10 cellular contexts compared by ENCODE assay signal in genomic region chr22:17707526-17707925, GRCh38.
DNase-seq lines count a peak whose midpoint lies in the region; ATAC-seq and TF ChIP-seq lines count a peak whose summit lies in the region.
"Had no signal": no experiment of that assay in that cellular context is flagged by ENCODE, and none has a peak within 500 bp of the region (broad histone marks: within the 10 kb centered on the region; RNA-seq: fewer than 3 reads in every experiment).

No MANE protein-coding gene starts in this region.

- peaks cover 2% of the 10 kb centered on the region for H3K36me3 Mint-ChIP-seq in chondrocyte (ENCODE audit: low read depth)

- DNase-seq in heart right ventricle, result no peak
- DNase-seq in Right ventricle myocardium inferior (ENCODE audit: missing footprints), result no peak
- no peak for DNase-seq in chondrocyte (ENCODE audit: low spot score)
- peak; percentile 39 for DNase-seq in medulla oblongata (ENCODE audit: extremely low spot score)
- DNase-seq in NCI-H1694 (lab: John Stamatoyannopoulos, UW), result no peak
- DNase-seq in SHP77 treated with DMSO at 0.1 percent for 48 hours (lab: John Stamatoyannopoulos, UW), result no peak
- DNase-seq: activated CD4-positive, CD25-positive, alpha-beta regulatory T cell; activated naive CD4-positive, alpha-beta T cell treated with anti-CD3 and anti-CD28 coated beads, Interleukin-2, amount 50 U/mL, for 16 hours had no signal

- H3K4me1 ChIP-seq in heart right ventricle (peaks cover 0 to 26% (median 0%) of the 10 kb centered on the region in 9 donors), urinary bladder (ENCODE audit: insufficient read depth) (no peaks in the 10 kb centered on the region)

- intact Hi-C loops in heart right ventricle (cut with DNase I), result loop anchor here in 1 of 10 donors (10.0 kb wide), 1 partner anchor 63 kb away; no protein-coding TSS in a partner anchor
- intact Hi-C loops in Right ventricle myocardium inferior (cut with DNase I), result no loop called here

- peak overlapping the region; percentile 97 for H3K27ac Mint-ChIP-seq in chondrocyte (ENCODE audit: unreplicated experiment)

- H3K4me3 ChIP-seq in heart right ventricle (peak overlapping the region in 7 of 10 donors; percentile 16 to 40 (median 31)), urinary bladder (ENCODE audit: low read depth, low read length) (no peak overlapping the region)

- no peaks in the 10 kb centered on the region for H3K27me3 Mint-ChIP-seq in chondrocyte (ENCODE audit: low read depth)

- H3K36me3 ChIP-seq in heart right ventricle (peaks cover 0 to 56% (median 14%) of the 10 kb centered on the region in 9 donors), urinary bladder (ENCODE audit: insufficient read depth) (no peaks in the 10 kb centered on the region)

- peak overlapping the region; percentile 70 for H3K4me3 Mint-ChIP-seq in chondrocyte (ENCODE audit: unreplicated experiment)

- TF ChIP-seq CTCF in heart right ventricle (IDR thresholded peaks at IDR 0.05), result no peak
- TF ChIP-seq CTCF in chondrocyte (IDR thresholded peaks at IDR 0.05), result no peak

- no peaks in the 10 kb centered on the region for H3K9me3 ChIP-seq in heart right ventricle

- H3K27ac ChIP-seq in heart right ventricle (peak overlapping the region in 7 of 10 donors; percentile 47 to 78 (median 60)), urinary bladder (ENCODE audit: low read depth) (peak overlapping the region; percentile 18)

- H3K4me1 Mint-ChIP-seq in chondrocyte (ENCODE audit: low read depth), result peaks cover 49% of the 10 kb centered on the region

- H3K9me3 Mint-ChIP-seq in chondrocyte (ENCODE audit: low read depth), result no peaks in the 10 kb centered on the region

- WGBS in heart right ventricle, 2 donors, result 63 to 67% methylated on average over 3 of the region's 3 CpGs
- 52% methylated on average over 3 of the region's 3 CpGs for WGBS in urinary bladder

- no peaks in the 10 kb centered on the region for H3K27me3 ChIP-seq in heart right ventricle

- ATAC-seq in heart right ventricle (no peak), Right ventricle myocardium inferior (no peak), HG03565 (IDR thresholded peaks at IDR 0.05; ENCODE audit: unreplicated experiment) (no peak)
